Comparison of ENCODE assay signal across 1 cellular context in genomic region chr1:248872752-248873408, GRCh38.
A peak's percentile ranks its signal among the peaks of the same experiment; 100 is the strongest.
TF ChIP-seq lines count a peak whose summit lies in the region.

No MANE protein-coding gene starts in this region.

TF ChIP-seq in K562, 482 proteins besides CTCF, POLR2A, EP300 and RAD21 (continued from another document and continues in another):
- TF ChIP-seq AFF1 (IDR thresholded peaks at IDR 0.05; ENCODE audit: low read depth in 1 of 2, partially characterized antibody in 2 of 2) = peak in 1 of 2 experiments; percentile 44
- TF ChIP-seq USF1 (CRISPR knock-in tag; IDR thresholded peaks at IDR 0.05) = peak; percentile 36; the same call in 1 of the 2 replicates
- no peak for TF ChIP-seq NCOA2 (IDR thresholded peaks at IDR 0.05; ENCODE audit: partially characterized antibody in 2 of 2)
- no peak for TF ChIP-seq ID3 (CRISPR knock-in tag; IDR thresholded peaks at IDR 0.05)
- TF ChIP-seq ID3 (tag; IDR thresholded peaks at IDR 0.05) = peak; percentile 67; the same call in 1 of the 2 replicates
- TF ChIP-seq EGR1 (conservative IDR thresholded peaks at IDR 0.05) = peak; percentile 93
- TF ChIP-seq FOXP1 (CRISPR knock-in tag; IDR thresholded peaks at IDR 0.05) = peak; percentile 88
- TF ChIP-seq ZNF263 (CRISPR knock-in tag; IDR thresholded peaks at IDR 0.05; ENCODE audit: borderline replicate concordance) = peak; percentile 31; the same call in 1 of the 2 replicates
- TF ChIP-seq ZNF274 (IDR thresholded peaks at IDR 0.05; ENCODE audit: borderline replicate concordance, low read depth, low read length) = no peak
- 0 out of 2 replicates have a peak, but pooled peaks have one; percentile 42 for TF ChIP-seq TCFL5 (CRISPR knock-in tag; conservative IDR thresholded peaks at IDR 0.05)
- peak; percentile 83 for TF ChIP-seq MGA (IDR thresholded peaks at IDR 0.05)
- TF ChIP-seq HDAC1 (IDR thresholded peaks at IDR 0.05) = peak in 1 of 2 experiments; percentile 26; a peak in 1 of 4 replicates
- 0 out of 2 replicates have a peak, but pooled peaks have one; percentile 21 for TF ChIP-seq NBN (IDR thresholded peaks at IDR 0.05; ENCODE audit: low read depth)
- TF ChIP-seq EZH2 (IDR thresholded peaks at IDR 0.05; ENCODE audit: borderline replicate concordance, low read depth, low read length) = no peak
- no peak for TF ChIP-seq TAF7 (tag; IDR thresholded peaks at IDR 0.05)
- no peak for TF ChIP-seq RB1 (IDR thresholded peaks at IDR 0.05; ENCODE audit: low read depth)
- peak in 1 of 2 experiments; percentile 48; a peak in 1 of 4 replicates for TF ChIP-seq RCOR1 (IDR thresholded peaks at IDR 0.05; ENCODE audit: borderline replicate concordance in 1 of 2, low read depth in 2 of 2, low read length in 2 of 2)
- no peak for TF ChIP-seq NFXL1 (CRISPR knock-in tag; IDR thresholded peaks at IDR 0.05)
- 0 out of 4 replicates have a peak, but pooled peaks of 1 of the 2 experiments have one; percentile 10 for TF ChIP-seq SRF (CRISPR knock-in tag; IDR thresholded peaks at IDR 0.05)
- TF ChIP-seq ZBTB43 (CRISPR knock-in tag; IDR thresholded peaks at IDR 0.05) = 0 out of 2 replicates have a peak, but pooled peaks have one; percentile 7
- TF ChIP-seq E2F6 (IDR thresholded peaks at IDR 0.05; ENCODE audit: borderline replicate concordance in 1 of 2, extremely low read depth in 1 of 2, insufficient read depth in 1 of 2, insufficient read length in 1 of 2, low read depth in 1 of 2, low read length in 1 of 2, poor library complexity in 1 of 2, severe bottlenecking in 1 of 2) = peak; percentile 21 to 54
- TF ChIP-seq YY1 (IDR thresholded peaks at IDR 0.05; ENCODE audit: borderline replicate concordance in 1 of 3, control insufficient read depth in 1 of 3, extremely low read depth in 1 of 3, insufficient read depth in 3 of 3, insufficient read length in 1 of 3, insufficient replicate concordance in 2 of 3, low read depth in 1 of 3, low read length in 2 of 3) = peak in 1 of 3 experiments; percentile 19
- peak in 1 of 2 experiments; percentile 73; a peak in 1 of 4 replicates for TF ChIP-seq MLLT1 (IDR thresholded peaks at IDR 0.05)
- peak; percentile 11 for TF ChIP-seq HDAC2 (IDR thresholded peaks at IDR 0.05)
- TF ChIP-seq TRIM24 (IDR thresholded peaks at IDR 0.05) = no peak
- TF ChIP-seq FOXK1 (CRISPR knock-in tag; IDR thresholded peaks at IDR 0.05; ENCODE audit: borderline replicate concordance) = peak; percentile 67; the same call in 1 of the 2 replicates
- TF ChIP-seq ZMIZ1 (IDR thresholded peaks at IDR 0.05; ENCODE audit: low read depth in 2 of 2, low read length in 2 of 2) = no peak
- TF ChIP-seq NFYB (IDR thresholded peaks at IDR 0.05; ENCODE audit: extremely low read depth, insufficient read length) = peak; percentile 69
- peak in 1 of 2 experiments; percentile 15; a peak in 1 of 4 replicates for TF ChIP-seq MAZ (CRISPR knock-in tag; conservative IDR thresholded peaks at IDR 0.05 in 1 of 2, IDR thresholded peaks at IDR 0.05 in 1 of 2)
